In the genomic region with DNA sequence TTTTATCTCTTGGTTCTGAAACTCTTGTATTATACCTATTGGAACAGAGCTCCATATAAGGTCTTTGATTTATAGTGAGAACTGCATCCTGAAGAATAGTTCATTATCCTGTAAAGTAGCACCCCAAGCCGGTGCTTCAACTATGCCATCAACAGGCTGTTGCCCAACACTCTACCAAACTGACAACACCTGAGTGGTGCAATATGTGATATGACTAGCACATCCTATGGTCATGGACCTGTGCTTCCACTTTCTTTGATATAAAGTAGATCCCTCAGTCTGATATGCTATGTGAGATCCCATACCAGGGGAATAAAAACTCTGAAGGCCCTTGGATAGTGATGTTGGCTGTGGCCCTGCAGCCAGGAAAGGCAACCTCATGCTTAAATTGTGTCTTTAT, we compare ENCODE assay signal across 1 cellular context.
TF ChIP-seq lines count a peak whose summit lies in the region.

No MANE protein-coding gene starts in this region.

TF ChIP-seq in IMR-90, 13 proteins besides CTCF, POLR2A, EP300 and RAD21:
- TF ChIP-seq SMC3 (IDR thresholded peaks at IDR 0.05; ENCODE audit: low read depth, low read length), result no peak
- no peak for TF ChIP-seq CHD1 (IDR thresholded peaks at IDR 0.05; ENCODE audit: low read depth, low read length)
- no peak for TF ChIP-seq MXI1 (IDR thresholded peaks at IDR 0.05; ENCODE audit: borderline replicate concordance, low read depth, low read length)
- TF ChIP-seq BHLHE40 (IDR thresholded peaks at IDR 0.05; ENCODE audit: low read depth, low read length), result no peak
- TF ChIP-seq FOS (IDR thresholded peaks at IDR 0.05; ENCODE audit: low read depth, low read length), result no peak
- 0 out of 2 replicates have a peak, but pooled peaks have one; percentile 19 for TF ChIP-seq CEBPB (IDR thresholded peaks at IDR 0.05; ENCODE audit: low read depth, low read length)
- no peak for TF ChIP-seq MAFK (IDR thresholded peaks at IDR 0.05; ENCODE audit: low read depth, low read length)
- TF ChIP-seq MAZ (IDR thresholded peaks at IDR 0.05; ENCODE audit: borderline replicate concordance, low read depth, low read length), result no peak
